In the genomic region with DNA sequence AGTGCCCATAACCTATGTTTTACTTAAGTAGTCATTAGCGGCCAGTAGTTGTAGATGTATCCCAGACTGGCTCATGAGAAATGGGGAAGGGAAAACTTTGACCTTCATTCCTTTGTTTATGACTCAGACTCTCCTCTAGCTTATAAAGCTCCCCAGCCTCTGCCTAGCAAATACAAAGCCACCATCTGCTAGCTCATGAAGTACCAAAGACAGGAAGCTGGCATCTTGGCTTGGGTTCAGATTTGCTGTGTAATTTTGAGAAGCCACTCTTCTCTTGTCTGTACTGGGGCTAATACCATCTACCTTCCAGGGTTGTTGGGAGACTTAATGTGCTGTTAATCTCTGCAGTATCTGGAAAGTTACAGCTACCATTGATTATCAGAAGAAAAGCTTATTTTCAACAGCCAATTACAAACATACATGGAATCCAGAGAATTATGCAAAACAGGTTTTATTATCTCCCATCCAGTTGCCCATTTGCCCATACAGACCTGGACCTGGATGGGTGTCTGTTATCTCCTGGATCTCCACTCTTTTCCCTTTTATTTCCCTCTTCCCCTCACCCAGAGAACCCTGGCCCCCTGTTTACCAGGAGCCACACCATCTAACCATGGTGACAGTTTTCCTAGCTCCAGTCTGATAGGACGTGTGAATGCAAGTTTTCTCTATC, we compare ENCODE assay signal across 10 cellular contexts.
DNase-seq lines count a peak whose midpoint lies in the region; ATAC-seq and TF ChIP-seq lines count a peak whose summit lies in the region.
"Had no signal": no experiment of that assay in that cellular context is flagged by ENCODE, and none has a peak within 500 bp of the region (broad histone marks: within the 10 kb centered on the region; RNA-seq: fewer than 3 reads in every experiment).

No MANE protein-coding gene starts in this region.

- H3K9me3 ChIP-seq in trophoblast cell (ENCODE audit: insufficient read depth, low read depth, low read length) = no peaks in the 10 kb centered on the region

- no peak overlapping the region for H3K4me2 ChIP-seq in trophoblast cell (ENCODE audit: low read length)

- peak overlapping the region; percentile 93 for H3K27ac Mint-ChIP-seq in chondrocyte (ENCODE audit: unreplicated experiment)
- no peak overlapping the region for H3K27ac Mint-ChIP-seq in stimulated activated naive B cell treated with anti-CD40 and anti-IgM and Interleukin-4, amounts not matched to agents 10 μg/mL and 1 μg/mL and 100 μg/mL, for 72 hours
- H3K27ac Mint-ChIP-seq in stimulated activated memory B cell treated with anti-CD40 and anti-IgM and Interleukin-4, amounts not matched to agents 10 μg/mL and 1 μg/mL and 100 μg/mL, for 72 hours = no peak overlapping the region

- H4K12ac ChIP-seq in trophoblast cell (ENCODE audit: low read depth, low read length) = no peak overlapping the region

- H3K14ac ChIP-seq in trophoblast cell (ENCODE audit: low read length) = no peak overlapping the region

- ATAC-seq in stimulated activated naive B cell treated with anti-CD40 and anti-IgM and Interleukin-4, amounts not matched to agents 10 μg/mL and 1 μg/mL and 100 μg/mL, for 72 hours (replicated peaks) = no peak
- ATAC-seq in stimulated activated memory B cell treated with anti-CD40 and anti-IgM and Interleukin-4, amounts not matched to agents 10 μg/mL and 1 μg/mL and 100 μg/mL, for 72 hours = no peak

- H3K79me2 ChIP-seq in trophoblast cell (ENCODE audit: control insufficient read depth, insufficient read depth, low read length, poor library complexity) = no peaks in the 10 kb centered on the region

- peaks cover 0 to 5% of the 10 kb centered on the region in 2 experiments for H3K4me1 ChIP-seq in trophoblast cell (ENCODE audit: control insufficient read depth in 1 of 2, insufficient read depth in 2 of 2, low read length in 2 of 2)

- no peak overlapping the region for H2BK12ac ChIP-seq in trophoblast cell (ENCODE audit: low read length)

- peaks cover 48% of the 10 kb centered on the region for H3K4me1 Mint-ChIP-seq in chondrocyte (ENCODE audit: low read depth)
- no peaks in the 10 kb centered on the region for H3K4me1 Mint-ChIP-seq in stimulated activated naive B cell treated with anti-CD40 and anti-IgM and Interleukin-4, amounts not matched to agents 10 μg/mL and 1 μg/mL and 100 μg/mL, for 72 hours
- no peaks in the 10 kb centered on the region for H3K4me1 Mint-ChIP-seq in stimulated activated memory B cell treated with anti-CD40 and anti-IgM and Interleukin-4, amounts not matched to agents 10 μg/mL and 1 μg/mL and 100 μg/mL, for 72 hours

- H3K36me3 Mint-ChIP-seq in chondrocyte (ENCODE audit: low read depth) = peaks cover 1% of the 10 kb centered on the region
- H3K36me3 Mint-ChIP-seq in stimulated activated naive B cell treated with anti-CD40 and anti-IgM and Interleukin-4, amounts not matched to agents 10 μg/mL and 1 μg/mL and 100 μg/mL, for 72 hours = peaks cover 0 to 2% of the 10 kb centered on the region in 2 donors
- H3K36me3 Mint-ChIP-seq in stimulated activated memory B cell treated with anti-CD40 and anti-IgM and Interleukin-4, amounts not matched to agents 10 μg/mL and 1 μg/mL and 100 μg/mL, for 72 hours = no peaks in the 10 kb centered on the region

- no peaks in the 10 kb centered on the region for H3K27me3 ChIP-seq in trophoblast cell (ENCODE audit: insufficient read depth, low read length)

- DNase-seq in GM04504 (ENCODE audit: low read depth) (peak; percentile 44), NCI-H2227 treated with DMSO at 0.1 percent for 48 hours (lab: John Stamatoyannopoulos, UW) (peak; percentile 91), chondrocyte (ENCODE audit: low spot score) (no peak), trophoblast cell (peak; percentile 41 to 79), Kasumi-1 (lab: John Stamatoyannopoulos, UW) (no peak), HuH-7.5 (ENCODE audit: low spot score) (no peak)
- DNase-seq in stimulated activated naive B cell treated with anti-CD40 and anti-IgM and Interleukin-4, amounts not matched to agents 10 μg/mL and 1 μg/mL and 100 μg/mL, for 72 hours = no peak
- DNase-seq: activated CD4-positive, alpha-beta T cell treated with anti-CD3 and anti-CD28 coated beads, Interleukin-2, amount 50 U/mL, for 4 hours; KBM-7 had no signal

- no peak overlapping the region for H4K91ac ChIP-seq in trophoblast cell (ENCODE audit: low read depth, low read length)

- no peak overlapping the region for H2AK5ac ChIP-seq in trophoblast cell (ENCODE audit: low read length)

- H3K9ac ChIP-seq in trophoblast cell (ENCODE audit: low read length) = no peak overlapping the region

- H3K27me3 Mint-ChIP-seq in chondrocyte (ENCODE audit: low read depth) = no peaks in the 10 kb centered on the region
- H3K27me3 Mint-ChIP-seq in stimulated activated naive B cell treated with anti-CD40 and anti-IgM and Interleukin-4, amounts not matched to agents 10 μg/mL and 1 μg/mL and 100 μg/mL, for 72 hours = peaks cover 0 to 5% of the 10 kb centered on the region in 2 donors
- H3K27me3 Mint-ChIP-seq in stimulated activated memory B cell treated with anti-CD40 and anti-IgM and Interleukin-4, amounts not matched to agents 10 μg/mL and 1 μg/mL and 100 μg/mL, for 72 hours = no peaks in the 10 kb centered on the region

- no CpG with 5 or more reads among the region's 2 CpGs for WGBS in trophoblast cell (ENCODE audit: extremely low coverage, insufficient coverage, insufficient read length)

- no peak overlapping the region for H2AFZ ChIP-seq in trophoblast cell (ENCODE audit: insufficient read depth, low read length, poor library complexity)

- no peak overlapping the region for H2BK120ac ChIP-seq in trophoblast cell (ENCODE audit: insufficient read depth, low read length, poor library complexity)

- H3K18ac ChIP-seq in trophoblast cell (ENCODE audit: low read length) = no peak overlapping the region

- no peak overlapping the region for H2BK5ac ChIP-seq in trophoblast cell (ENCODE audit: low read depth, low read length, poor library complexity)

- H3K4ac ChIP-seq in trophoblast cell (ENCODE audit: low read depth, low read length) = no peak overlapping the region

- no peak overlapping the region for H3K4me3 ChIP-seq in trophoblast cell (ENCODE audit: low read depth, low read length)

- H4K8ac ChIP-seq in trophoblast cell (ENCODE audit: low read depth, low read length) = no peak overlapping the region

- peak overlapping the region; percentile 17 for H3K4me3 Mint-ChIP-seq in chondrocyte (ENCODE audit: unreplicated experiment)
- H3K4me3 Mint-ChIP-seq in stimulated activated naive B cell treated with anti-CD40 and anti-IgM and Interleukin-4, amounts not matched to agents 10 μg/mL and 1 μg/mL and 100 μg/mL, for 72 hours = no peak overlapping the region
- no peak overlapping the region for H3K4me3 Mint-ChIP-seq in stimulated activated memory B cell treated with anti-CD40 and anti-IgM and Interleukin-4, amounts not matched to agents 10 μg/mL and 1 μg/mL and 100 μg/mL, for 72 hours

- H3K79me1 ChIP-seq in trophoblast cell (ENCODE audit: low read length) = peaks cover 2% of the 10 kb centered on the region

- no peak overlapping the region for H3K27ac ChIP-seq in trophoblast cell (ENCODE audit: low read depth, low read length)

- H3K23ac ChIP-seq in trophoblast cell (ENCODE audit: low read length) = no peak overlapping the region

- TF ChIP-seq CTCF in chondrocyte (IDR thresholded peaks at IDR 0.05) = no peak

- no peaks in the 10 kb centered on the region for H3K36me3 ChIP-seq in trophoblast cell (ENCODE audit: control insufficient read depth in 1 of 2, insufficient read depth in 2 of 2, low read length in 2 of 2)

- peaks cover 9% of the 10 kb centered on the region for H3K9me3 Mint-ChIP-seq in chondrocyte (ENCODE audit: low read depth)
- peaks cover 2 to 7% of the 10 kb centered on the region in 2 donors for H3K9me3 Mint-ChIP-seq in stimulated activated naive B cell treated with anti-CD40 and anti-IgM and Interleukin-4, amounts not matched to agents 10 μg/mL and 1 μg/mL and 100 μg/mL, for 72 hours
- H3K9me3 Mint-ChIP-seq in stimulated activated memory B cell treated with anti-CD40 and anti-IgM and Interleukin-4, amounts not matched to agents 10 μg/mL and 1 μg/mL and 100 μg/mL, for 72 hours = no peaks in the 10 kb centered on the region

Comparison
In these comparisons a context has a peak if more than half of its experiments do, and no peak if none do; other contexts are left out.
1. DNase-seq: peak in GM04504 (single experiment), NCI-H2227 treated with DMSO at 0.1 percent for 48 hours (single experiment) and trophoblast cell (2 of 2); none in chondrocyte (single experiment), Kasumi-1 (0 of 2), HuH-7.5 (single experiment) and stimulated activated naive B cell treated with anti-CD40 and anti-IgM and Interleukin-4, amounts not matched to agents 10 μg/mL and 1 μg/mL and 100 μg/mL, for 72 hours (single experiment).